ENCODE assay signal across 19 cellular contexts in the genomic region with DNA sequence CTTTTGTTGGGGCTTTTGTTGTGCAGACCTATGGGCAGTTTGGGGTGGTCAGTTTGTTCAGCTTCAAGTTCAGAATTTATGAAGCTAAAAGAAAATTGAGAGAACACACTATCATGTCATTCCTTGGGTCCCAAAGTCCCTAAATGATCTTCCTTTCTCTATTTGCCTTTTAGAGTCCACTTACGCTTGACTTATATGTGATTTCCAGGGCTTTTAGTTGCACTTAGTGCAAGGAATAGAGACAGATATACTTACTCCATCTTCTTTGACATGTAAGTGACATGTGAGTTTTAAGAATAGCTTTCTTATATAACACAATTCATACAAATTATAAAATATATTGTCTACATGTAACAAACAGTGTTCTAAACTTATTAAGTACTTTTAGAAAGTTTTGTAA.
DNase-seq lines count a peak whose midpoint lies in the region; ATAC-seq and TF ChIP-seq lines count a peak whose summit lies in the region.
"Had no signal": no experiment of that assay in that cellular context is flagged by ENCODE, and none has a peak within 500 bp of the region (broad histone marks: within the 10 kb centered on the region; RNA-seq: fewer than 3 reads in every experiment).

No MANE protein-coding gene starts in this region.

- no peak overlapping the region for H2BK5ac ChIP-seq in neuronal stem cell (ENCODE audit: low read length)

- H3F3A ChIP-seq in neural cell (ENCODE audit: insufficient read depth, low read length, poor library complexity, severe bottlenecking): no peaks in the 10 kb centered on the region

- H3K27me3 ChIP-seq in neural cell (ENCODE audit: insufficient read depth, low read depth, low read length) (no peaks in the 10 kb centered on the region), neuronal stem cell (ENCODE audit: control insufficient read depth in 3 of 3, insufficient read depth in 3 of 3, low read depth in 1 of 3, low read length in 3 of 3) (no peaks in the 10 kb centered on the region)
- H3K27me3 ChIP-seq: BE2C, BLaER1 had no signal

- no peak for TF ChIP-seq CTCF in neural cell (IDR thresholded peaks at IDR 0.05; ENCODE audit: poor library complexity, severe bottlenecking)

- TF ChIP-seq RAD21 in neural cell (conservative IDR thresholded peaks at IDR 0.05): no peak

- H3K9ac ChIP-seq in neural cell (ENCODE audit: low read length) (no peak overlapping the region), neuronal stem cell (ENCODE audit: low read depth, low read length, poor library complexity) (no peak overlapping the region)
- H3K9ac ChIP-seq: BLaER1 had no signal

- H2BK120ac ChIP-seq in neuronal stem cell (ENCODE audit: low read depth, low read length): no peak overlapping the region

- no peak for ATAC-seq in activated T-cell treated with anti-CD3 and anti-CD28 coated beads, Interleukin-2, amount 50 U/mL, for 72 hours (replicated peaks in 1 of 2)
- ATAC-seq: CD8-positive, alpha-beta T cell; GM12878 had no signal

- H2AK5ac ChIP-seq in neuronal stem cell (ENCODE audit: low read depth, low read length): no peak overlapping the region

- no peaks in the 10 kb centered on the region for H3K9me2 ChIP-seq in neural cell (ENCODE audit: insufficient read depth, low read length)

- H3K36me3 ChIP-seq in neural cell (ENCODE audit: insufficient read depth, low read length) (no peaks in the 10 kb centered on the region), neuronal stem cell (replicated peaks in 1 of 2; ENCODE audit: control insufficient read depth in 2 of 2, insufficient read depth in 2 of 2, low read length in 2 of 2) (no peaks in the 10 kb centered on the region)
- H3K36me3 ChIP-seq: BE2C, BLaER1 had no signal

- no peak overlapping the region for H3K4ac ChIP-seq in neuronal stem cell (ENCODE audit: low read length)

- H3K79me1 ChIP-seq in neuronal stem cell (ENCODE audit: low read depth, low read length): no peaks in the 10 kb centered on the region

- no peak overlapping the region for H3K18ac ChIP-seq in neuronal stem cell (ENCODE audit: low read length)

- WGBS in neuronal stem cell (ENCODE audit: extremely low coverage in 2 of 2, insufficient read length in 2 of 2, insufficient replicate concordance in 1 of 2), 2 donors: no CpG with 5 or more reads among the region's 1 CpG

- no peak overlapping the region for H3K4me2 ChIP-seq in neural cell (ENCODE audit: low read length)
- no peak overlapping the region for H3K4me2 ChIP-seq in neuronal stem cell (ENCODE audit: insufficient read depth, low read length, poor library complexity, severe bottlenecking)
- H3K4me2 ChIP-seq: BLaER1 had no signal

- peaks cover 0 to 3% of the 10 kb centered on the region in 2 donors for H3K9me3 Mint-ChIP-seq in activated T-cell treated with anti-CD3 and anti-CD28 coated beads, Interleukin-2, amount 50 U/mL, for 72 hours
- H3K9me3 Mint-ChIP-seq: CD8-positive, alpha-beta T cell had no signal

- no peak overlapping the region for H3K14ac ChIP-seq in neuronal stem cell (ENCODE audit: low read length)

- H2AFZ ChIP-seq in neural cell (ENCODE audit: low read depth, low read length) (no peak overlapping the region), neuronal stem cell (ENCODE audit: low read length) (peak overlapping the region; percentile 49)

- no peak overlapping the region for H3K23ac ChIP-seq in neuronal stem cell (ENCODE audit: low read depth, low read length, poor library complexity)

- H3K36me3 Mint-ChIP-seq in activated T-cell treated with anti-CD3 and anti-CD28 coated beads, Interleukin-2, amount 50 U/mL, for 72 hours (ENCODE audit: insufficient read depth in 2 of 2): no peaks in the 10 kb centered on the region
- H3K36me3 Mint-ChIP-seq: CD8-positive, alpha-beta T cell had no signal

- DNase-seq in neuronal stem cell (ENCODE audit: low spot score) (no peak), retina (peak; percentile 16), C1 segment of cervical spinal cord (lab: John Stamatoyannopoulos, UW) (no peak), NCI-H2227 (lab: John Stamatoyannopoulos, UW; ENCODE audit: unreplicated experiment) (no peak)
- no peak for DNase-seq in activated T-cell treated with anti-CD3 and anti-CD28 coated beads, Interleukin-2, amount 50 U/mL, for 72 hours
- DNase-seq: 8988T; ACHN; BE2C; Caco-2; Calu3; CD4-positive, alpha-beta T cell; CD8-positive, alpha-beta T cell; DMS79 treated with DMSO at 0.1 percent for 48 hours; EL; GDM1 had no signal

- H2BK15ac ChIP-seq in neuronal stem cell (ENCODE audit: low read length): no peak overlapping the region

- peak overlapping the region; percentile 42 for H3K27ac ChIP-seq in neural cell (ENCODE audit: low read length)
- H3K27ac ChIP-seq in neuronal stem cell (replicated peaks; ENCODE audit: low read length): no peak overlapping the region
- H3K27ac ChIP-seq: BLaER1, C4-2B had no signal

- H3K9me3 ChIP-seq in neural cell (ENCODE audit: low read length) (no peaks in the 10 kb centered on the region), neuronal stem cell (replicated peaks in 1 of 2; ENCODE audit: control insufficient read depth in 2 of 2, insufficient read depth in 1 of 2, low read depth in 1 of 2, low read length in 2 of 2) (peaks cover 0 to 3% of the 10 kb centered on the region in 2 donors)
- H3K9me3 ChIP-seq: BE2C, BLaER1, Caco-2 had no signal

- H4K91ac ChIP-seq in neuronal stem cell (ENCODE audit: low read depth, low read length, poor library complexity): no peak overlapping the region

- H4K20me1 ChIP-seq in neural cell (ENCODE audit: insufficient read depth): no peaks in the 10 kb centered on the region
- H4K20me1 ChIP-seq: BLaER1 had no signal

- H3K27ac Mint-ChIP-seq in activated T-cell treated with anti-CD3 and anti-CD28 coated beads, Interleukin-2, amount 50 U/mL, for 72 hours: no peak overlapping the region
- H3K27ac Mint-ChIP-seq: CD4-positive, alpha-beta T cell; CD8-positive, alpha-beta T cell had no signal

- H3K4me1 ChIP-seq in neuronal stem cell (ENCODE audit: control insufficient read depth in 2 of 2, insufficient read depth in 1 of 2, low read depth in 1 of 2, low read length in 2 of 2): no peaks in the 10 kb centered on the region
- H3K4me1 ChIP-seq: BE2C, BLaER1, Caco-2 had no signal

- no peaks in the 10 kb centered on the region for H3K79me2 ChIP-seq in neural cell (replicated peaks; ENCODE audit: insufficient read depth, low read length)

- H3K4me3 Mint-ChIP-seq in activated T-cell treated with anti-CD3 and anti-CD28 coated beads, Interleukin-2, amount 50 U/mL, for 72 hours: no peak overlapping the region
- H3K4me3 Mint-ChIP-seq: CD4-positive, alpha-beta T cell; CD8-positive, alpha-beta T cell had no signal

- H4K8ac ChIP-seq in neuronal stem cell (ENCODE audit: low read depth, low read length): no peak overlapping the region

- no peaks in the 10 kb centered on the region for H3K27me3 Mint-ChIP-seq in activated T-cell treated with anti-CD3 and anti-CD28 coated beads, Interleukin-2, amount 50 U/mL, for 72 hours (ENCODE audit: low read depth)
- H3K27me3 Mint-ChIP-seq: CD4-positive, alpha-beta T cell had no signal

- TF ChIP-seq EP300 in neural cell (conservative IDR thresholded peaks at IDR 0.05; ENCODE audit: poor library complexity, severe bottlenecking): peak; percentile 91

- no peaks in the 10 kb centered on the region for H3K4me1 Mint-ChIP-seq in activated T-cell treated with anti-CD3 and anti-CD28 coated beads, Interleukin-2, amount 50 U/mL, for 72 hours (ENCODE audit: low read depth)

- H3K4me3 ChIP-seq in neural cell (ENCODE audit: low read length) (no peak overlapping the region), neuronal stem cell (ENCODE audit: low read length in 2 of 2) (no peak overlapping the region)
- H3K4me3 ChIP-seq: BLaER1, GM12878 had no signal

- H2BK12ac ChIP-seq in neuronal stem cell (ENCODE audit: low read length): no peak overlapping the region

TF ChIP-seq in neural cell, 6 proteins besides CTCF, POLR2A, EP300 and RAD21:
- TF ChIP-seq MXI1 (conservative IDR thresholded peaks at IDR 0.05; ENCODE audit: poor library complexity, severe bottlenecking) (no peak), REST (IDR thresholded peaks at IDR 0.05; ENCODE audit: borderline replicate concordance) (peak; percentile 80), POLR2AphosphoS5 (IDR thresholded peaks at IDR 0.05) (peak; percentile 55)
